In the genomic region with DNA sequence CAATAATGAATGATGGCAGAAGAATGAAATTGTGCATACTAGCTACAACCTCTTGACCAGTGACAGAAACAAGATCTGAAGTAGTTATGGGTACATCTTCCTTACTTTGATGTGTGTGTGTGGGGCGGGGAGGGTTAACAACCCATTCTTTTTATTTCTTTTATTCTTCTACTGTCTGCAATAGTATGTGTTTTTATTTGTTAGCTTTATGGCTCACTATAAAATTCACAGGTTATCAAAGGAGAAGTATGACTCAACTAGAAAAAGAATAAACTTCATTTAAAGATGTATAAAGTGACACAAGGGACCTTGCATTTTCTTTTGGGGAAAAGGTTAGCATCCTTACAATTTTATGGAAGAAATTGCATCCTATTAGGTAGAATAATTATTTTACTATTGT, we compare ENCODE assay signal across 19 cellular contexts.
"Had no signal": no experiment of that assay in that cellular context is flagged by ENCODE, and none has a peak within 500 bp of the region (broad histone marks: within the 10 kb centered on the region; RNA-seq: fewer than 3 reads in every experiment).

No MANE protein-coding gene starts in this region.

- FAIRE-seq: HepG2 had no signal

- H3K27ac ChIP-seq: Peyer's patch, SJSA1, SK-N-MC had no signal

- H3K36me3 ChIP-seq: Peyer's patch, SJSA1 had no signal

- H3K9me3 ChIP-seq: Peyer's patch, SJSA1 had no signal

- H3K27me3 ChIP-seq: Peyer's patch, SJSA1 had no signal

- H3K4me3 ChIP-seq: Peyer's patch, SJSA1, SK-N-MC had no signal

- ATAC-seq: HepG2 had no signal

- H3K4me1 ChIP-seq: SJSA1 had no signal

- DNase-seq: IMR-90, Karpas-422, NCI-H1105, NCI-H1417, NCI-H1436 treated with DMSO at 0.1 percent for 48 hours, NCI-H1694, NCI-H187 treated with DMSO at 0.1 percent for 48 hours, NCI-H2029 treated with DMSO at 0.1 percent for 48 hours, NCI-H2171 treated with DMSO at 0.1 percent for 48 hours, NCI-H2227 treated with DMSO at 0.1 percent for 48 hours, NCI-H524, NCI-H526 treated with DMSO at 0.1 percent for 48 hours, NCI-H748 treated with DMSO at 0.1 percent for 48 hours, Peyer's patch, Right ventricle myocardium superior, SIG-M5 had no signal
